In genomic region chr1:117657031-117657430, GRCh38 we compare ENCODE assay signal across 9 cellular contexts. TPM values are rescaled to one million over a fixed set of nuclear protein-coding genes. Genes with fewer than 3 reads are reported as not detected.
A peak's percentile ranks its signal among the peaks of the same experiment; 100 is the strongest.
DNase-seq lines count a peak whose midpoint lies in the region; ATAC-seq lines count a peak whose summit lies in the region.
"Had no signal": no experiment of that assay in that cellular context is flagged by ENCODE, and none has a peak within 500 bp of the region (broad histone marks: within the 10 kb centered on the region; RNA-seq: fewer than 3 reads in every experiment).

No MANE protein-coding gene starts in this region.

- peaks cover 97% of the 10 kb centered on the region for H3K4me1 Mint-ChIP-seq in activated CD8-positive, alpha-beta T cell treated with anti-CD3 and anti-CD28 coated beads, Interleukin-2, amount 10 ng/mL, durations not matched to agents 7 days and 5 days (ENCODE audit: low read depth)

- peak overlapping the region; percentile 63 for H3K4me3 Mint-ChIP-seq in activated CD8-positive, alpha-beta T cell treated with anti-CD3 and anti-CD28 coated beads, Interleukin-2, amount 10 ng/mL, durations not matched to agents 7 days and 5 days
- H3K4me3 Mint-ChIP-seq: neural progenitor cell had no signal

- H3K27ac Mint-ChIP-seq in activated CD8-positive, alpha-beta T cell treated with anti-CD3 and anti-CD28 coated beads, Interleukin-2, amount 10 ng/mL, durations not matched to agents 7 days and 5 days, result peak overlapping the region; percentile 86
- H3K27ac Mint-ChIP-seq: neural progenitor cell had no signal

- H3K36me3 Mint-ChIP-seq in activated CD8-positive, alpha-beta T cell treated with anti-CD3 and anti-CD28 coated beads, Interleukin-2, amount 10 ng/mL, durations not matched to agents 7 days and 5 days (ENCODE audit: low read depth), result peaks cover 10% of the 10 kb centered on the region
- H3K36me3 Mint-ChIP-seq: neural progenitor cell had no signal

- peaks cover 11% of the 10 kb centered on the region for H3K27me3 Mint-ChIP-seq in activated CD8-positive, alpha-beta T cell treated with anti-CD3 and anti-CD28 coated beads, Interleukin-2, amount 10 ng/mL, durations not matched to agents 7 days and 5 days (ENCODE audit: low read depth)

- ATAC-seq in activated CD8-positive, alpha-beta T cell treated with anti-CD3 and anti-CD28 coated beads, Interleukin-2, amount 10 ng/mL, durations not matched to agents 7 days and 5 days, result no peak
- ATAC-seq in HG03045 (IDR thresholded peaks at IDR 0.05; ENCODE audit: unreplicated experiment) (no peak), HG02884 (IDR thresholded peaks at IDR 0.05; ENCODE audit: unreplicated experiment) (no peak), HG03520 (IDR thresholded peaks at IDR 0.05; ENCODE audit: unreplicated experiment) (no peak)

- DNase-seq in Ammon's horn (ENCODE audit: low spot score), result peak; percentile 23
- DNase-seq in HPDE6-E6E7 (ENCODE audit: extremely low spot score), result peak; percentile 87
- DNase-seq in activated CD8-positive, alpha-beta T cell treated with anti-CD3 and anti-CD28 coated beads, Interleukin-2, amount 10 ng/mL, durations not matched to agents 7 days and 5 days, result peak; percentile 43
- DNase-seq in islet precursor cell, result peak; percentile 94
- no peak for DNase-seq in NCI-H774 (lab: John Stamatoyannopoulos, UW)

- peaks cover 4% of the 10 kb centered on the region for H3K9me3 Mint-ChIP-seq in activated CD8-positive, alpha-beta T cell treated with anti-CD3 and anti-CD28 coated beads, Interleukin-2, amount 10 ng/mL, durations not matched to agents 7 days and 5 days (ENCODE audit: insufficient read depth)
- H3K9me3 Mint-ChIP-seq: neural progenitor cell had no signal

- POLR2A ChIA-PET in activated CD8-positive, alpha-beta T cell treated with anti-CD3 and anti-CD28 coated beads, Interleukin-2, amount 10 ng/mL, durations not matched to agents 7 days and 5 days (lab: Charles Lee), result interaction anchor here (0.5 to 3.1 kb wide), 7 partner anchors 8 to 50 kb away, joined by 3 to 37 read pairs (median 5); partner anchors contain the start of gene TENT5C

- CTCF ChIA-PET in activated CD8-positive, alpha-beta T cell treated with anti-CD3 and anti-CD28 coated beads, Interleukin-2, amount 10 ng/mL, durations not matched to agents 7 days and 5 days (lab: Charles Lee), result interaction anchor here (0.6 to 8.6 kb wide), 7 partner anchors 12 to 122 kb away, joined by 3 to 65 read pairs (median 11); partner anchors contain the start of gene TENT5C

RNA-seq across cellular contexts. Expression of gene TENT5C, which starts 51.2 kb away (rescaled TPM):
- total RNA-seq in activated CD8-positive, alpha-beta T cell treated with anti-CD3 and anti-CD28 coated beads, Interleukin-2, amount 10 ng/mL, durations not matched to agents 7 days and 5 days, result 10 to 100 TPM; 20.7 to 20.8 TPM
